In genomic region chr1:158007949-158008386, GRCh38 we compare ENCODE assay signal across 1 cellular context.
TF ChIP-seq lines count a peak whose summit lies in the region.

No MANE protein-coding gene starts in this region.

TF ChIP-seq in IMR-90, 13 proteins besides CTCF, POLR2A, EP300 and RAD21 (continued from another document):
- TF ChIP-seq MAFK (IDR thresholded peaks at IDR 0.05; ENCODE audit: low read depth, low read length) (no peak), FOS (IDR thresholded peaks at IDR 0.05; ENCODE audit: low read depth, low read length) (no peak), MXI1 (IDR thresholded peaks at IDR 0.05; ENCODE audit: borderline replicate concordance, low read depth, low read length) (no peak), SMC3 (IDR thresholded peaks at IDR 0.05; ENCODE audit: low read depth, low read length) (no peak), BHLHE40 (IDR thresholded peaks at IDR 0.05; ENCODE audit: low read depth, low read length) (no peak), ELK1 (IDR thresholded peaks at IDR 0.05; ENCODE audit: borderline replicate concordance, low read depth, low read length) (no peak), RCOR1 (IDR thresholded peaks at IDR 0.05; ENCODE audit: insufficient replicate concordance, low read length) (no peak)
